18 cellular contexts compared by ENCODE assay signal in genomic region chr4:165965503-165965902, GRCh38.
"Had no signal": no experiment of that assay in that cellular context is flagged by ENCODE, and none has a peak within 500 bp of the region (broad histone marks: within the 10 kb centered on the region; RNA-seq: fewer than 3 reads in every experiment).

No MANE protein-coding gene starts in this region.

- H3K9me3 ChIP-seq: adrenal gland had no signal

- H3K27me3 ChIP-seq: adrenal gland, esophagus squamous epithelium, heart left ventricle had no signal

- ATAC-seq: activated T-helper 17 cell treated with anti-CD3 and anti-CD28 coated beads, Interleukin-2, amount 50 U/mL, for 72 hours; heart left ventricle; left ventricle myocardium superior had no signal

- H3K27ac ChIP-seq: adrenal gland, esophagus squamous epithelium, heart left ventricle had no signal

- H3K27me3 Mint-ChIP-seq: activated naive CD4-positive, alpha-beta T cell treated with anti-CD3 and anti-CD28 coated beads, Interleukin-2, amount 10 ng/mL, durations not matched to agents 7 days and 5 days; activated T-helper 17 cell treated with anti-CD3 and anti-CD28 coated beads, Interleukin-2, amount 50 U/mL, for 72 hours; central memory CD8-positive, alpha-beta T cell; dendritic cell treated with granulocyte-macrophage colony-stimulating factor and Interleukin-4, amounts not matched to agents 40 ng/mL and 50 ng/mL, for 4 days; type B pancreatic cell had no signal

- H3K4me1 ChIP-seq: adrenal gland, esophagus squamous epithelium, heart left ventricle had no signal

- H3K36me3 Mint-ChIP-seq: activated naive CD4-positive, alpha-beta T cell treated with anti-CD3 and anti-CD28 coated beads, Interleukin-2, amount 10 ng/mL, durations not matched to agents 7 days and 5 days; type B pancreatic cell had no signal

- H3K27ac Mint-ChIP-seq: activated naive CD4-positive, alpha-beta T cell treated with anti-CD3 and anti-CD28 coated beads, Interleukin-2, amount 10 ng/mL, durations not matched to agents 7 days and 5 days; activated T-helper 17 cell treated with anti-CD3 and anti-CD28 coated beads, Interleukin-2, amount 50 U/mL, for 72 hours; dendritic cell treated with granulocyte-macrophage colony-stimulating factor and Interleukin-4, amounts not matched to agents 40 ng/mL and 50 ng/mL, for 4 days; nephron; type B pancreatic cell had no signal

- H3K4me3 Mint-ChIP-seq: activated naive CD4-positive, alpha-beta T cell treated with anti-CD3 and anti-CD28 coated beads, Interleukin-2, amount 10 ng/mL, durations not matched to agents 7 days and 5 days; activated T-helper 17 cell treated with anti-CD3 and anti-CD28 coated beads, Interleukin-2, amount 50 U/mL, for 72 hours; central memory CD8-positive, alpha-beta T cell; dendritic cell treated with granulocyte-macrophage colony-stimulating factor and Interleukin-4, amounts not matched to agents 40 ng/mL and 50 ng/mL, for 4 days; nephron; type B pancreatic cell had no signal

- DNase-seq: activated CD4-positive, alpha-beta T cell treated with anti-CD3 and anti-CD28 coated beads, Interleukin-2, amount 50 U/mL, for 1 hour; activated naive CD4-positive, alpha-beta T cell treated with anti-CD3 and anti-CD28 coated beads, Interleukin-2, amount 10 ng/mL, durations not matched to agents 7 days and 5 days; activated T-cell treated with anti-CD3 and anti-CD28 coated beads for 4 hours; adrenal gland; esophagus squamous epithelium; foreskin melanocyte; heart left ventricle; islet precursor cell; left ventricle myocardium superior; mesendoderm; stimulated activated CD4-positive, alpha-beta T cell treated with anti-CD3 and anti-CD28 coated beads, Interleukin-2, amount 100 ng/mL, for 48 hours; stimulated activated naive CD4-positive, alpha-beta T cell treated with Interleukin-2 at 50 U/mL for 16 hours; T-helper 2 cell had no signal

- H3K4me3 ChIP-seq: adrenal gland, esophagus squamous epithelium, heart left ventricle had no signal

- H3K36me3 ChIP-seq: adrenal gland, esophagus squamous epithelium, heart left ventricle had no signal

- H3K4me1 Mint-ChIP-seq: activated naive CD4-positive, alpha-beta T cell treated with anti-CD3 and anti-CD28 coated beads, Interleukin-2, amount 10 ng/mL, durations not matched to agents 7 days and 5 days; activated T-helper 17 cell treated with anti-CD3 and anti-CD28 coated beads, Interleukin-2, amount 50 U/mL, for 72 hours; central memory CD8-positive, alpha-beta T cell; nephron had no signal
